Comparison of ENCODE assay signal across 8 cellular contexts in genomic region chr12:57243521-57244305, GRCh38.
DNase-seq lines count a peak whose midpoint lies in the region; ATAC-seq and TF ChIP-seq lines count a peak whose summit lies in the region.

No MANE protein-coding gene starts in this region.

- H3K4me3 ChIP-seq in choroid plexus epithelial cell (ENCODE audit: low read depth, low read length): peak overlapping the region; percentile 30

- peak; percentile 79 for TF ChIP-seq CTCF in choroid plexus epithelial cell (conservative IDR thresholded peaks at IDR 0.05; ENCODE audit: low read depth, low read length)

- ATAC-seq in GM18909 (IDR thresholded peaks at IDR 0.05; ENCODE audit: poor library complexity, unreplicated experiment): no peak

- DNase-seq in SIG-M5 treated with dmso at 0.1 percent for 504 hours (lab: John Stamatoyannopoulos, UW; ENCODE audit: unreplicated experiment) (peak; percentile 75), SIG-M5 (lab: John Stamatoyannopoulos, UW) (no peak), NCI-H2227 (lab: John Stamatoyannopoulos, UW; ENCODE audit: unreplicated experiment) (peak; percentile 78), choroid plexus epithelial cell (ENCODE audit: low read depth) (peak; percentile 73), left kidney (ENCODE audit: low read depth, low spot score) (peak; percentile 95)
- DNase-seq in activated CD4-positive, alpha-beta T cell treated with anti-CD3 and anti-CD28 coated beads for 24 hours (ENCODE audit: low read depth in 2 of 2): peak; percentile 79 to 86
- peak; percentile 71 to 83 for DNase-seq in stimulated activated CD4-positive, alpha-beta T cell treated with anti-CD3 and anti-CD28 coated beads, Interleukin-4, amount 100 ng/mL, for 4 hours
